Comparison of ENCODE assay signal across 8 cellular contexts in the genomic region with DNA sequence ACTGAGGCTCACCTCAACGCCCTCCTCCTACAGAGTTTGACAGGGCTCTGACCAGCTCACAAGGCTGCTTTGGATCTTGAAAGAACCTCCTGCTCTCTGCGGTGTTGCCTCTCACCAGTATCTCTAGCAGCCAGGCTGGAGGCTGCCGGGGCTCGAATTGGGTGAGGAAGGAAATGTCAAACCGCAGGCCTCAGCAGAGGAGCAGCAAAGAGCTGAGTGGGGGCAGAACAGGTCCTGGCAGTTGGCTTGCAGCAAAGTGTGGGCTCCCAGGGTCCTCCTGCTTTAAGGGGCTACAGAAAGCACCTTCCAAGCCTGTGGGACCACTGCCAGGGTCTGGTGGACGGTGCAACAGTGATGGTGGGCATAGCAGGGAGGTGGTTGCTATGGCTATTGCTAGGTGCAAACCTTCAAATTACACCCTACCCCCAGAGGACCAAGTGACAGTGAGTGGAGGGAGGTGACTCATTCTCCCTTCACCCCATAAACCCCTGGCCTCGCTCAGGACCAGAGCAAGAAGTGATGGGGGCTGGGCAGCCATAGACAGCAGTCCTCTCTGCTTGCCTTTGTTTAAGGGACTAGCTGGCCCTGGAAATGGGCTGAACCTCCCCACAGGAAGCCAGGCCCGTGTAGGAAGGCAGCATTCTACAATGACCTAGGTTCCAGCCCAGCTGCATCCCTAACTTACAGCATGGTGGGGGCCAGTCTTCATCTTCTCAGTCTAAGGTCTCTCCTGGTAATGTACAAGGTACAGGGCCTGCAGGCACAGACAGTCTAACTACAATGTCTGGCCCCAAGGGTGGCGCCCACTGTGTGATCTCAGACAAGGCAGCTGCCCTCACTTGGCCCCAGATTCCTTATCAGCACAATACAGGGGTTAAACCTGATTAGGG. TPM values are rescaled to one million over a fixed set of nuclear protein-coding genes. Genes with fewer than 3 reads are reported as not detected.
A peak's percentile ranks its signal among the peaks of the same experiment; 100 is the strongest.
DNase-seq lines count a peak whose midpoint lies in the region; ATAC-seq and TF ChIP-seq lines count a peak whose summit lies in the region.

No MANE protein-coding gene starts in this region.

- no peak overlapping the region for H3K4me3 ChIP-seq in prostate gland

- no peaks in the 10 kb centered on the region for H3K9me3 Mint-ChIP-seq in activated naive CD4-positive, alpha-beta T cell treated with anti-CD3 and anti-CD28 coated beads, Interleukin-2, amount 50 U/mL, for 72 hours

- intact Hi-C loops in prostate gland (cut with DNase I): no loop called here

- no peak for TF ChIP-seq POLR2A in prostate gland (IDR thresholded peaks at IDR 0.05)

- DNase-seq in T-helper 1 cell (peak; percentile 62 to 95 (median 80)), prostate gland (ENCODE audit: low spot score) (no peak), putamen (ENCODE audit: low spot score) (no peak), NCI-H69 (lab: John Stamatoyannopoulos, UW) (no peak), NCI-H2107 (lab: John Stamatoyannopoulos, UW) (no peak)
- peak; percentile 82 to 91 for DNase-seq in activated naive CD4-positive, alpha-beta T cell treated with anti-CD3 and anti-CD28 coated beads, Interleukin-2, amount 50 U/mL, for 72 hours (ENCODE audit: low spot score in 2 of 2)

- no peaks in the 10 kb centered on the region for H3K4me1 ChIP-seq in prostate gland (replicated peaks)

- no peaks in the 10 kb centered on the region for H3K27me3 ChIP-seq in prostate gland (replicated peaks; ENCODE audit: insufficient read depth)

- peak overlapping the region; percentile 92 to 97 for H3K27ac Mint-ChIP-seq in activated naive CD4-positive, alpha-beta T cell treated with anti-CD3 and anti-CD28 coated beads, Interleukin-2, amount 50 U/mL, for 72 hours

- H3K9me3 ChIP-seq in prostate gland: no peaks in the 10 kb centered on the region

- peaks cover 18 to 62% of the 10 kb centered on the region in 2 donors for H3K36me3 Mint-ChIP-seq in activated naive CD4-positive, alpha-beta T cell treated with anti-CD3 and anti-CD28 coated beads, Interleukin-2, amount 50 U/mL, for 72 hours

- ATAC-seq in GM19023 (IDR thresholded peaks at IDR 0.05; ENCODE audit: unreplicated experiment): peak; percentile 87
- peak; percentile 89 for ATAC-seq in HG03066 (IDR thresholded peaks at IDR 0.05; ENCODE audit: low read depth, unreplicated experiment)
- ATAC-seq in activated naive CD4-positive, alpha-beta T cell treated with anti-CD3 and anti-CD28 coated beads, Interleukin-2, amount 50 U/mL, for 72 hours: peak; percentile 75 to 87

- TF ChIP-seq CTCF in prostate gland (IDR thresholded peaks at IDR 0.05): no peak

- peak overlapping the region; percentile 64 to 68 for H3K27ac ChIP-seq in prostate gland

- 64% methylated on average over 9 of the region's 9 CpGs for WGBS in prostate gland

- no peaks in the 10 kb centered on the region for H3K36me3 ChIP-seq in prostate gland

RNA-seq across cellular contexts. Expression of a gene that starts 18.7 kb away (rescaled TPM):
- total RNA-seq in activated naive CD4-positive, alpha-beta T cell treated with anti-CD3 and anti-CD28 coated beads, Interleukin-2, amount 50 U/mL, for 72 hours: 100 to 1,000 TPM; 173 to 194 TPM
- total RNA-seq in prostate gland: 10 to 100 TPM in 1 of 2 donors, 1 to 10 TPM in 1; 3.3 to 11.3 TPM

RNA-seq across cellular contexts. Expression of a gene that starts 46.1 kb away (rescaled TPM):
- total RNA-seq in activated naive CD4-positive, alpha-beta T cell treated with anti-CD3 and anti-CD28 coated beads, Interleukin-2, amount 50 U/mL, for 72 hours: not detected
- total RNA-seq in prostate gland: 10 to 100 TPM in 1 of 2 donors, not detected in 1; 15.7 TPM

Comparison
In these comparisons a context has a peak if more than half of its experiments do, and no peak if none do; other contexts are left out.
1. DNase-seq: peak in T-helper 1 cell (5 of 5) and activated naive CD4-positive, alpha-beta T cell treated with anti-CD3 and anti-CD28 coated beads, Interleukin-2, amount 50 U/mL, for 72 hours (2 of 2); none in prostate gland (single experiment), putamen (single experiment), NCI-H69 (single experiment) and NCI-H2107 (single experiment).
2. RNA of a gene that starts 18.7 kb away (total RNA-seq): 173 to 194 TPM in activated naive CD4-positive, alpha-beta T cell treated with anti-CD3 and anti-CD28 coated beads, Interleukin-2, amount 50 U/mL, for 72 hours; 3.3 to 11.3 TPM in prostate gland; every median in the first group is over 10 times any median in the second.
3. Peak in every context shown above with its lines, with median percentiles within 50 percentile points of each other: ATAC-seq.